ENCODE assay signal across 21 cellular contexts in the genomic region with DNA sequence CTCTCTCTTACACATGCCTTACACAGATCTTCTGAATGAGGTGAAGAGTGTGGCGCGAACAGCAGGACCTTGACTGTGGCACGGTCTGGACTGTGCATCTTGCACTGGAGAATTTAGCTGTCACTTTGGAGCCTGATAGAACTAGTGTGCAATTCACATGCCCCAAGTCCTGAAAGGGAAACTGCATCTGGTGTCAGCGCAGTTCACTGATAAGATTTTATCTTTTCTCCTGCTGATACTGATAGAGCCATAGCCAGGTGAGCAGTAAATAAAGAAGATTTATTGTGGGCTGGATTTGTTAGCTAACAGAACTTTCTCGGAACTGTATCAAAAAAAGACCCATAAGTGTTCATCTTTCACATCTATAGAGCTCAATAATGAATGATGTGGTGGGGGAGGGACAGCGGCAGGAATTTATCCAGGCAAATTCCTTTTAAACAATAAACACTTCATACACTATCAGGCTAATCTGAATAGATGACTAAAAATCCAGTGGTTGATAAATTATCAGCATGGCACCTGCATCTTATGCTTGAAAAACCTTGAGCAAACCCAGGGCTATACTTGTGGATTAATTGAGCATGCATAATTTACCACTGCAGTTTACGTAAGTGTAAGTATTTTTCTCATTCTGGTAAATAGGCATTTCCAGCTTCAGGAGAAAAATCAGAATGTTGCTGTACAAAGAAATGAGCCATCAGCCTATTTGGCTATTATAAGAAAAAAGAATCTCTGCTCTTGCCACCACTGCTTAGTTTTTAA.
DNase-seq lines count a peak whose midpoint lies in the region; FAIRE-seq and TF ChIP-seq lines count a peak whose summit lies in the region.
"Had no signal": no experiment of that assay in that cellular context is flagged by ENCODE, and none has a peak within 500 bp of the region (broad histone marks: within the 10 kb centered on the region; RNA-seq: fewer than 3 reads in every experiment).

No MANE protein-coding gene starts in this region.

- H3K4me3 ChIP-seq in astrocyte of the cerebellum (ENCODE audit: low read depth, low read length): no peak overlapping the region
- H3K4me3 ChIP-seq: body of pancreas, gastrocnemius medialis, hepatocyte, left ventricle myocardium inferior, vagina had no signal

- in situ Hi-C loops in astrocyte of the cerebellum (cut with HindIII; ENCODE audit: low sequenced_read_pairs): loop anchor here (5.0 kb wide), 1 partner anchor 48 kb away; no protein-coding TSS in a partner anchor

- FAIRE-seq in RCC 7860 (lab: Jason Lieb, UNC): no peak

- TF ChIP-seq CTCF in astrocyte of the cerebellum (IDR thresholded peaks at IDR 0.05; ENCODE audit: low read depth, low read length, missing control alignments): no peak

- DNase-seq in NCI-H1105 treated with DMSO at 0.1 percent for 48 hours (lab: John Stamatoyannopoulos, UW) (peak; percentile 29), NCI-H1105 (lab: John Stamatoyannopoulos, UW) (no peak), NCI-H526 treated with DMSO at 0.1 percent for 48 hours (lab: John Stamatoyannopoulos, UW) (peak; percentile 37), astrocyte of the cerebellum (ENCODE audit: low read depth) (peak; percentile 42), retina (peak; percentile 11), SIG-M5 treated with dmso at 0.1 percent for 504 hours (lab: John Stamatoyannopoulos, UW; ENCODE audit: unreplicated experiment) (no peak), hepatic stellate cell (ENCODE audit: low spot score) (no peak), RCC 7860 (ENCODE audit: low spot score) (no peak)
- DNase-seq: activated CD4-positive, alpha-beta T cell treated with anti-CD3 and anti-CD28 coated beads, Interleukin-2, amount 10 ng/mL, durations not matched to agents 24 days and 14 days; activated T-cell treated with anti-CD3 and anti-CD28 coated beads, Interleukin-2, amount 50 U/mL, for 4 hours; body of pancreas; CD4-positive, alpha-beta T cell; dermis blood vessel endothelial cell; gastrocnemius medialis; HCEC 1CT; left ventricle myocardium inferior; NCI-H1436; NCI-H748 treated with DMSO at 0.1 percent for 48 hours; nucleus accumbens had no signal

Comparison
In these comparisons a context has a peak if more than half of its experiments do, and no peak if none do; other contexts are left out.
1. DNase-seq: peak in NCI-H1105 treated with DMSO at 0.1 percent for 48 hours (single experiment), NCI-H526 treated with DMSO at 0.1 percent for 48 hours (single experiment), astrocyte of the cerebellum (single experiment) and retina (single experiment); none in NCI-H1105 (single experiment), SIG-M5 treated with dmso at 0.1 percent for 504 hours (single experiment), hepatic stellate cell (single experiment) and RCC 7860 (single experiment).